8 cellular contexts compared by ENCODE assay signal in genomic region chr1:118077331-118078055, GRCh38.
DNase-seq lines count a peak whose midpoint lies in the region; ATAC-seq and TF ChIP-seq lines count a peak whose summit lies in the region.

No MANE protein-coding gene starts in this region.

- H3K36me3 ChIP-seq in KMS-11 (ENCODE audit: insufficient read depth) (no peaks in the 10 kb centered on the region), WERI-Rb-1 (no peaks in the 10 kb centered on the region)

- no peak overlapping the region for H3K9ac ChIP-seq in KMS-11

- TF ChIP-seq CTCF in KMS-11 (conservative IDR thresholded peaks at IDR 0.05; ENCODE audit: low read depth, low read length): peak; percentile 47
- no peak for TF ChIP-seq CTCF in WERI-Rb-1 (IDR thresholded peaks at IDR 0.05; ENCODE audit: low read depth, low read length)

- ATAC-seq in left lobe of liver: peak; percentile 67
- no peak for ATAC-seq in GM18909 (IDR thresholded peaks at IDR 0.05; ENCODE audit: poor library complexity, unreplicated experiment)
- no peak for ATAC-seq in HG03097 (IDR thresholded peaks at IDR 0.05; ENCODE audit: low FRiP score, unreplicated experiment)
- ATAC-seq in HG02884 (IDR thresholded peaks at IDR 0.05; ENCODE audit: unreplicated experiment): no peak

- no peaks in the 10 kb centered on the region for H4K20me1 ChIP-seq in KMS-11 (ENCODE audit: insufficient read depth)

- H3K4me2 ChIP-seq in KMS-11: no peak overlapping the region

- H2AFZ ChIP-seq in KMS-11 (ENCODE audit: low read depth): no peak overlapping the region

- DNase-seq in COR-L47 (lab: John Stamatoyannopoulos, UW): peak; percentile 61
- peak; percentile 7 for DNase-seq in WERI-Rb-1
- no peak for DNase-seq in left lobe of liver (ENCODE audit: low spot score)
- no peak for DNase-seq in pons (ENCODE audit: low spot score)

- H3K4me1 ChIP-seq in KMS-11 (ENCODE audit: low read depth, poor library complexity, severe bottlenecking): peaks cover 13% of the 10 kb centered on the region

- H3K27me3 ChIP-seq in KMS-11 (ENCODE audit: insufficient read depth, low read depth) (no peaks in the 10 kb centered on the region), WERI-Rb-1 (ENCODE audit: insufficient read depth, low read depth, severe bottlenecking) (no peaks in the 10 kb centered on the region)

- H3K27ac ChIP-seq in KMS-11 (no peak overlapping the region), WERI-Rb-1 (no peak overlapping the region)

- H3K4me3 ChIP-seq in KMS-11 (IDR thresholded peaks at IDR 0.05; ENCODE audit: insufficient read depth, low read depth, low read length): no peak overlapping the region
- no peak overlapping the region for H3K4me3 ChIP-seq in WERI-Rb-1 (ENCODE audit: low read depth, low read length)

- H3K9me3 ChIP-seq in WERI-Rb-1 (ENCODE audit: severe bottlenecking): no peaks in the 10 kb centered on the region

- no peaks in the 10 kb centered on the region for H3K79me2 ChIP-seq in KMS-11 (ENCODE audit: insufficient read depth, low read depth)

Comparison
In these comparisons a context has a peak if more than half of its experiments do, and no peak if none do; other contexts are left out.
1. DNase-seq: peak in COR-L47 (single experiment) and WERI-Rb-1 (single experiment); none in left lobe of liver (single experiment) and pons (single experiment).